11 cellular contexts compared by ENCODE assay signal in the genomic region with DNA sequence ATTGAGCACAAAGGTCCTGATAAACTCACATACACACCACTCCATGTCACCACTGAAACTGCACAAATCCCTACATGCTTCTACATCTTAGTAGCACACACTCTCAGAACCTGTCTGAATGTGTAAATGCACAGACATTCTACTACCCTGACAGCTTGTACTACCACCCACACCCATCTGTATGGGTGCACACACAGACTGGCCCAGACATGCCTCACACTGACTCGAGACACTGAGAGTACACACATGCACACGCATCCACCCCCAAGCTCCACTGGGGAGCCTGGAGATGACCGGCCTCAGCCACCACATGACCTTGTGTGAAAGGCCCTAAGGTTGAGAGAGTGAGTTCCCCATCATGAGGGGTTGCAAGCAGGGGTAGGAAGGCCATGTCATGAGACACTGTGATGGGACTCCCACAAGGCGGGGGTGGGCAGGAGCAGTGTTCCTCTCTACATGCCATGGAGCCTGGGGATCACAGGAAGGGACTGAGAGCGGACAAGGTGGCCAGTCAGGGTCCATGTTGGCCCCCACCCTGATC. TPM values are rescaled to one million over a fixed set of nuclear protein-coding genes. Genes with fewer than 3 reads are reported as not detected.
DNase-seq lines count a peak whose midpoint lies in the region; ATAC-seq, FAIRE-seq and TF ChIP-seq lines count a peak whose summit lies in the region.
"Had no signal": no experiment of that assay in that cellular context is flagged by ENCODE, and none has a peak within 500 bp of the region (broad histone marks: within the 10 kb centered on the region; RNA-seq: fewer than 3 reads in every experiment).

No MANE protein-coding gene starts in this region.

- peak overlapping the region; percentile 27 to 63 (median 49) for H3K4me3 Mint-ChIP-seq in CD4-positive, CD25-positive, alpha-beta regulatory T cell
- peak overlapping the region in 3 of 8 donors; percentile 22 to 69 (median 34) for H3K4me3 Mint-ChIP-seq in naive B cell
- no peak overlapping the region for H3K4me3 Mint-ChIP-seq in endodermal cell

- H3F3A ChIP-seq in GM23248 (ENCODE audit: insufficient read depth): no peaks in the 10 kb centered on the region

- ATAC-seq in CD4-positive, CD25-positive, alpha-beta regulatory T cell (ENCODE audit: low read depth in 2 of 2): no peak
- no peak for ATAC-seq in activated naive CD4-positive, alpha-beta T cell treated with anti-CD3 and anti-CD28 coated beads, Interleukin-2, amount 50 U/mL, for 72 hours
- no peak for ATAC-seq in naive B cell (ENCODE audit: low read depth in 2 of 2)
- no peak for ATAC-seq in pancreas
- ATAC-seq: activated T-cell treated with anti-CD3 and anti-CD28 coated beads, Interleukin-2, amount 50 U/mL, for 72 hours; SK-N-SH treated with all-trans-retinoic acid at 6 μM for 48 hours had no signal

- H3K4me1 Mint-ChIP-seq in CD4-positive, CD25-positive, alpha-beta regulatory T cell: peaks cover 7 to 80% (median 41%) of the 10 kb centered on the region in 4 donors
- H3K4me1 Mint-ChIP-seq in naive B cell (peaks cover 66 to 86% (median 71%) of the 10 kb centered on the region in 3 donors), endodermal cell (peaks cover 32% of the 10 kb centered on the region)

- no peak for FAIRE-seq in pancreas (lab: Jason Lieb, UNC)

- H3K27me3 ChIP-seq in CD4-positive, CD25-positive, alpha-beta regulatory T cell (ENCODE audit: control insufficient read depth, insufficient read depth, low read length): no peaks in the 10 kb centered on the region
- H3K27me3 ChIP-seq in GM23248 (replicated peaks; ENCODE audit: insufficient read depth) (no peaks in the 10 kb centered on the region), pancreas (no peaks in the 10 kb centered on the region), endodermal cell (ENCODE audit: control insufficient read depth, insufficient read depth, low read length, poor library complexity, severe bottlenecking) (no peaks in the 10 kb centered on the region)
- H3K27me3 ChIP-seq: ovary had no signal

- peaks cover 0 to 1% (median 0%) of the 10 kb centered on the region in 7 donors for H3K9me3 Mint-ChIP-seq in CD4-positive, CD25-positive, alpha-beta regulatory T cell
- H3K9me3 Mint-ChIP-seq in activated naive CD4-positive, alpha-beta T cell treated with anti-CD3 and anti-CD28 coated beads, Interleukin-2, amount 50 U/mL, for 72 hours: no peaks in the 10 kb centered on the region
- H3K9me3 Mint-ChIP-seq in naive B cell: no peaks in the 10 kb centered on the region
- no peaks in the 10 kb centered on the region for H3K9me3 Mint-ChIP-seq in endodermal cell
- H3K9me3 Mint-ChIP-seq: activated T-cell treated with anti-CD3 and anti-CD28 coated beads, Interleukin-2, amount 50 U/mL, for 72 hours had no signal

- peaks cover 16% of the 10 kb centered on the region for H3K36me3 Mint-ChIP-seq in CD4-positive, CD25-positive, alpha-beta regulatory T cell
- peaks cover 0 to 26% of the 10 kb centered on the region in 2 donors for H3K36me3 Mint-ChIP-seq in activated naive CD4-positive, alpha-beta T cell treated with anti-CD3 and anti-CD28 coated beads, Interleukin-2, amount 50 U/mL, for 72 hours
- peaks cover 0 to 9% of the 10 kb centered on the region in 2 donors for H3K36me3 Mint-ChIP-seq in naive B cell
- peaks cover 14% of the 10 kb centered on the region for H3K36me3 Mint-ChIP-seq in endodermal cell (ENCODE audit: low read depth)

- TF ChIP-seq CTCF in pancreas (IDR thresholded peaks at IDR 0.05) (no peak), endodermal cell (conservative IDR thresholded peaks at IDR 0.05) (no peak)

- H3K4me3 ChIP-seq in CD4-positive, CD25-positive, alpha-beta regulatory T cell (ENCODE audit: low read depth, low read length): no peak overlapping the region
- H3K4me3 ChIP-seq in GM23248: no peak overlapping the region
- H3K4me3 ChIP-seq in pancreas: no peak overlapping the region
- no peak overlapping the region for H3K4me3 ChIP-seq in endodermal cell (ENCODE audit: low read length)
- H3K4me3 ChIP-seq: ovary had no signal

- WGBS in GM23248 (ENCODE audit: low coverage in 1 of 2, low lambda C conversion rate in 2 of 2, missing lambda C conversion rate in 2 of 2), 2 experiments: 81 to 82% methylated on average over 4 to 5 of the region's 5 CpGs
- 84 to 91% methylated on average over 5 of the region's 5 CpGs for WGBS in pancreas, 2 donors
- 86 to 92% methylated on average over 1 to 5 of the region's 5 CpGs for WGBS in endodermal cell (ENCODE audit: insufficient coverage in 1 of 2, insufficient read length in 1 of 2), 2 experiments

- 0 out of 2 replicates have a peak, but pooled peaks cover 3% of the 10 kb centered on the region for H4K20me1 ChIP-seq in GM23248 (ENCODE audit: insufficient read depth)

- no peaks in the 10 kb centered on the region for H3K9me3 ChIP-seq in CD4-positive, CD25-positive, alpha-beta regulatory T cell (ENCODE audit: control insufficient read depth in 2 of 2, low read length in 2 of 2)
- H3K9me3 ChIP-seq in GM23248 (ENCODE audit: low read depth) (no peaks in the 10 kb centered on the region), pancreas (no peaks in the 10 kb centered on the region), endodermal cell (ENCODE audit: control insufficient read depth, low read length) (no peaks in the 10 kb centered on the region)
- H3K9me3 ChIP-seq: ovary had no signal

- H3K27ac Mint-ChIP-seq in CD4-positive, CD25-positive, alpha-beta regulatory T cell: peak overlapping the region; percentile 17 to 92 (median 91)
- peak overlapping the region; percentile 22 to 62 for H3K27ac Mint-ChIP-seq in activated naive CD4-positive, alpha-beta T cell treated with anti-CD3 and anti-CD28 coated beads, Interleukin-2, amount 50 U/mL, for 72 hours
- H3K27ac Mint-ChIP-seq in naive B cell (peak overlapping the region; percentile 13 to 97 (median 91)), endodermal cell (no peak overlapping the region)
- H3K27ac Mint-ChIP-seq: activated T-cell treated with anti-CD3 and anti-CD28 coated beads, Interleukin-2, amount 50 U/mL, for 72 hours had no signal

- no peaks in the 10 kb centered on the region for H3K9me2 ChIP-seq in GM23248 (ENCODE audit: insufficient read depth)

- peaks cover 71% of the 10 kb centered on the region for H3K79me2 ChIP-seq in GM23248 (ENCODE audit: insufficient read depth)

- H2AFZ ChIP-seq in GM23248: no peak overlapping the region

- peaks cover 51% of the 10 kb centered on the region for H3K4me1 ChIP-seq in CD4-positive, CD25-positive, alpha-beta regulatory T cell (ENCODE audit: control insufficient read depth, insufficient read depth, low read length, poor library complexity, severe bottlenecking)
- peaks cover 14% of the 10 kb centered on the region for H3K4me1 ChIP-seq in GM23248 (ENCODE audit: insufficient read depth)
- peaks cover 13 to 24% (median 18%) of the 10 kb centered on the region in 3 donors for H3K4me1 ChIP-seq in pancreas
- peaks cover 6% of the 10 kb centered on the region for H3K4me1 ChIP-seq in endodermal cell (ENCODE audit: control insufficient read depth, insufficient read depth, low read length)

- in situ Hi-C loops in GM23248 (cut with MboI): loop anchor here (25.0 kb wide), 1 partner anchor 438 kb away; no protein-coding TSS in a partner anchor

- H3K36me3 ChIP-seq in CD4-positive, CD25-positive, alpha-beta regulatory T cell (ENCODE audit: control insufficient read depth, insufficient read depth, low read length): peaks cover 7% of the 10 kb centered on the region
- H3K36me3 ChIP-seq in GM23248 (ENCODE audit: low read depth) (no peaks in the 10 kb centered on the region), pancreas (no peaks in the 10 kb centered on the region), endodermal cell (ENCODE audit: control insufficient read depth, insufficient read depth, low read length) (peaks cover 13% of the 10 kb centered on the region)
- H3K36me3 ChIP-seq: ovary had no signal

- no peak overlapping the region for H3K27ac ChIP-seq in CD4-positive, CD25-positive, alpha-beta regulatory T cell (ENCODE audit: insufficient read depth, low read length, poor library complexity, severe bottlenecking)
- H3K27ac ChIP-seq in GM23248 (no peak overlapping the region), pancreas (peak overlapping the region in 1 of 4 donors; percentile 11), endodermal cell (ENCODE audit: low read depth, low read length) (no peak overlapping the region)
- H3K27ac ChIP-seq: ovary had no signal

- intact Hi-C loops in pancreas (cut with DNase I): loop anchor here in 1 of 3 donors (10.0 kb wide), 1 partner anchor 61 kb away; no protein-coding TSS in a partner anchor

- no peak for DNase-seq in CD4-positive, CD25-positive, alpha-beta regulatory T cell
- DNase-seq in GM23248 (no peak), naive B cell (no peak), kidney tubule cell (ENCODE audit: low spot score) (no peak), pancreas (no peak), endodermal cell (no peak)
- DNase-seq in activated naive CD4-positive, alpha-beta T cell treated with anti-CD3 and anti-CD28 coated beads, Interleukin-2, amount 50 U/mL, for 72 hours (ENCODE audit: low spot score in 2 of 2): no peak
- DNase-seq: activated T-cell treated with anti-CD3 and anti-CD28 coated beads, Interleukin-2, amount 50 U/mL, for 72 hours; MV-4-11; ovary had no signal

- H3K27me3 Mint-ChIP-seq in CD4-positive, CD25-positive, alpha-beta regulatory T cell: peaks cover 6% of the 10 kb centered on the region
- no peaks in the 10 kb centered on the region for H3K27me3 Mint-ChIP-seq in naive B cell
- H3K27me3 Mint-ChIP-seq in endodermal cell (ENCODE audit: insufficient read depth): no peaks in the 10 kb centered on the region

- no peak overlapping the region for H3K4me2 ChIP-seq in GM23248 (ENCODE audit: unreplicated experiment)

- H3K9ac ChIP-seq in GM23248 (peak overlapping the region; percentile 28; the same call in 1 of the 2 replicates), endodermal cell (ENCODE audit: extremely low read depth, low read length, poor library complexity, severe bottlenecking) (no peak overlapping the region)

RNA-seq across cellular contexts. Expression of a gene that starts 28.1 kb away (rescaled TPM):
- total RNA-seq in CD4-positive, CD25-positive, alpha-beta regulatory T cell: 136 TPM
- 10 to 100 TPM; 24.7 to 43.7 (median 29.5) TPM for polyA plus RNA-seq in CD4-positive, CD25-positive, alpha-beta regulatory T cell
- total RNA-seq in GM23248 (2014; rRNA removed; shearing (Covaris generic)): 73.9 and 92.7 TPM in 2 replicates
- polyA plus RNA-seq in GM23248 (2016; fragmentation: Nextera tagmentation; extraction: Ambion mirVana) (39.0 and 41.5 TPM in 2 replicates), naive B cell (ENCODE audit: low read depth in 6 of 6) (10 to 100 TPM in 5 of 6 donors, 1 to 10 TPM in 1; 3.3 to 30.2 (median 14.0) TPM), pancreas (10 to 100 TPM; 69.1 to 73.5 TPM)
- total RNA-seq in activated naive CD4-positive, alpha-beta T cell treated with anti-CD3 and anti-CD28 coated beads, Interleukin-2, amount 50 U/mL, for 72 hours: 100 to 1,000 TPM; 102 to 121 TPM
- total RNA-seq in pancreas (10 to 100 TPM; 21.5 to 72.0 (median 34.4) TPM), endodermal cell (10 to 100 TPM; 74.4 to 88.3 TPM)
- 33.5 TPM for polyA plus RNA-seq in endodermal cell (2013, experiment 1 of 2)
- polyA plus RNA-seq in endodermal cell (2013, experiment 2 of 2): 27.9 TPM

RNA-seq across cellular contexts. Expression of a gene that starts 49.9 kb away (rescaled TPM):
- total RNA-seq in CD4-positive, CD25-positive, alpha-beta regulatory T cell: 6.7 TPM
- polyA plus RNA-seq in CD4-positive, CD25-positive, alpha-beta regulatory T cell: not detected
- total RNA-seq in GM23248 (2014; rRNA removed; shearing (Covaris generic)): 0.25 and 2.3 TPM in 2 replicates
- polyA plus RNA-seq in GM23248 (2016; fragmentation: Nextera tagmentation; extraction: Ambion mirVana) (0.29 and 1.0 TPM in 2 replicates), naive B cell (ENCODE audit: low read depth in 6 of 6) (under 1 TPM in 3 of 6 donors, not detected in 3; 0.18 to 0.44 (median 0.36) TPM), pancreas (10 to 100 TPM; 12.8 to 16.3 TPM)
- under 1 TPM; 0.68 to 0.97 TPM for total RNA-seq in activated naive CD4-positive, alpha-beta T cell treated with anti-CD3 and anti-CD28 coated beads, Interleukin-2, amount 50 U/mL, for 72 hours
- total RNA-seq in pancreas (1 to 10 TPM; 2.1 to 4.9 (median 3.9) TPM), endodermal cell (10 to 100 TPM in 1 of 2 donors, 1 to 10 TPM in 1; 3.7 to 13.3 TPM)
- polyA plus RNA-seq in endodermal cell (2013, experiment 1 of 2): 8.9 TPM
- polyA plus RNA-seq in endodermal cell (2013, experiment 2 of 2): 7.1 TPM
